In genomic region chr17:58085039-58085715, GRCh38 we compare ENCODE assay signal across 9 cellular contexts. TPM values are rescaled to one million over a fixed set of nuclear protein-coding genes. Genes with fewer than 3 reads are reported as not detected.
A peak's percentile ranks its signal among the peaks of the same experiment; 100 is the strongest.
DNase-seq lines count a peak whose midpoint lies in the region; ATAC-seq and TF ChIP-seq lines count a peak whose summit lies in the region.
"Had no signal": no experiment of that assay in that cellular context is flagged by ENCODE, and none has a peak within 500 bp of the region (broad histone marks: within the 10 kb centered on the region; RNA-seq: fewer than 3 reads in every experiment).

No MANE protein-coding gene starts in this region.

- no peaks in the 10 kb centered on the region for H3K27me3 ChIP-seq in HUES48 (ENCODE audit: control insufficient read depth, insufficient read depth, low read length)
- H3K27me3 ChIP-seq in mammary epithelial cell (ENCODE audit: insufficient read depth, low read length) = no peaks in the 10 kb centered on the region
- H3K27me3 ChIP-seq in mucosa of stomach (ENCODE audit: control insufficient read depth, insufficient read depth, low read length) = no peaks in the 10 kb centered on the region

- TF ChIP-seq CTCF in 22Rv1 (IDR thresholded peaks at IDR 0.05) = 0 out of 2 replicates have a peak, but pooled peaks have one; percentile 21
- TF ChIP-seq CTCF in mammary epithelial cell (conservative IDR thresholded peaks at IDR 0.05 in 1 of 2, IDR thresholded peaks at IDR 0.05 in 1 of 2; ENCODE audit: extremely low read depth in 1 of 2, insufficient read depth in 1 of 2, low read depth in 1 of 2, low read length in 2 of 2) = peak in 1 of 2 donors; percentile 0

- peak overlapping the region; percentile 73 for H3K4me2 ChIP-seq in mammary epithelial cell (ENCODE audit: insufficient read depth, low read depth, low read length)

- CTCF ChIA-PET in mammary epithelial cell (lab: Charles Lee; ENCODE audit: low non-redundant PET) = no interaction called here

- H3K4me1 ChIP-seq in HUES48 (ENCODE audit: control insufficient read depth, insufficient read depth, low read length) = peaks cover 22% of the 10 kb centered on the region
- H3K4me1 ChIP-seq in mammary epithelial cell (ENCODE audit: insufficient read depth, low read length) = peaks cover 10% of the 10 kb centered on the region
- H3K4me1 ChIP-seq in mucosa of stomach (ENCODE audit: control insufficient read depth, insufficient read depth, low read length) = peaks cover 19% of the 10 kb centered on the region

- WGBS in mammary epithelial cell (ENCODE audit: low coverage, missing lambda C conversion rate) = 46% methylated on average over 6 of the region's 8 CpGs

- BruUV-seq in mammary epithelial cell (replicated peaks; lab: Mats Ljungman, UMichigan) = TSS peak; percentile 16

- H4K20me1 ChIP-seq in mammary epithelial cell (ENCODE audit: insufficient read depth, low read length) = no peaks in the 10 kb centered on the region

- no peak overlapping the region for H2AFZ ChIP-seq in mammary epithelial cell (ENCODE audit: low read depth, low read length)

- intact Hi-C loops in mammary epithelial cell (cut with micrococcal nuclease) = no loop called here

- H3K9ac ChIP-seq in HUES48 (ENCODE audit: low read depth, low read length) (no peak overlapping the region), mammary epithelial cell (ENCODE audit: insufficient read depth, low read length) (no peak overlapping the region), mucosa of stomach (ENCODE audit: low read length) (peak overlapping the region; percentile 86)

- H3K4me3 ChIP-seq in HUES48 (ENCODE audit: low read depth, low read length) = peak overlapping the region; percentile 94
- peak overlapping the region; percentile 70 to 90 (median 84) for H3K4me3 ChIP-seq in mammary epithelial cell (replicated peaks in 1 of 3; ENCODE audit: insufficient read depth in 1 of 3, low read depth in 2 of 3, low read length in 3 of 3)
- H3K4me3 ChIP-seq in mucosa of stomach (ENCODE audit: low read length) = peak overlapping the region; percentile 76

- H3K9me3 ChIP-seq in HUES48 (ENCODE audit: control insufficient read depth, insufficient read depth, low read length) (no peaks in the 10 kb centered on the region), mammary epithelial cell (replicated peaks; ENCODE audit: insufficient read depth, low read length) (no peaks in the 10 kb centered on the region), mucosa of stomach (ENCODE audit: control insufficient read depth, low read length) (no peaks in the 10 kb centered on the region)

- H3K27ac ChIP-seq in 22Rv1 (peak overlapping the region; percentile 79), HUES48 (ENCODE audit: low read depth, low read length) (no peak overlapping the region), mammary epithelial cell (ENCODE audit: insufficient read depth, low read depth, low read length) (no peak overlapping the region)

- in situ Hi-C loops in mammary epithelial cell (cut with MboI; ENCODE audit: low sequenced_read_pairs in 2 of 2) = loop anchor here in 1 of 2 donors (25.0 kb wide), 1 partner anchor 223 kb away; the partner anchor contains the start of gene MRPS23

- H3K79me2 ChIP-seq in mammary epithelial cell (ENCODE audit: insufficient read depth, low read length) = peaks cover 69% of the 10 kb centered on the region

- no peak for ATAC-seq in GM21529 (IDR thresholded peaks at IDR 0.05; ENCODE audit: unreplicated experiment)

- no peak for DNase-seq in mammary epithelial cell
- DNase-seq in stimulated activated CD4-positive, alpha-beta T cell treated with anti-CD3 and anti-CD28 coated beads, Interleukin-1b, Interleukin-23, amount 100 ng/mL, for 48 hours = no peak
- no peak for DNase-seq in NCI-H1105 (lab: John Stamatoyannopoulos, UW)
- DNase-seq in LoVo (ENCODE audit: low spot score) = no peak
- DNase-seq: NCI-H1417 treated with DMSO at 0.1 percent for 48 hours had no signal

- H3K36me3 ChIP-seq in HUES48 (ENCODE audit: control insufficient read depth, insufficient read depth, low read length) (peaks cover 52% of the 10 kb centered on the region), mammary epithelial cell (ENCODE audit: insufficient read depth, low read length) (peaks cover 15% of the 10 kb centered on the region), mucosa of stomach (ENCODE audit: control insufficient read depth, insufficient read depth, low read length) (peaks cover 7% of the 10 kb centered on the region)

- dilution Hi-C loops in mammary epithelial cell (cut with HindIII; ENCODE audit: low sequenced_read_pairs) = no loop called here

RNA-seq across cellular contexts. Expression of gene DYNLL2, which starts 2.0 kb away (rescaled TPM):
- 10 to 100 TPM; 12.8 to 27.6 TPM for total RNA-seq in mammary epithelial cell
- polyA plus RNA-seq in mammary epithelial cell = 12.0 TPM
- 23.5 TPM for polyA minus RNA-seq in mammary epithelial cell
